ENCODE assay signal across 13 cellular contexts in the genomic region with DNA sequence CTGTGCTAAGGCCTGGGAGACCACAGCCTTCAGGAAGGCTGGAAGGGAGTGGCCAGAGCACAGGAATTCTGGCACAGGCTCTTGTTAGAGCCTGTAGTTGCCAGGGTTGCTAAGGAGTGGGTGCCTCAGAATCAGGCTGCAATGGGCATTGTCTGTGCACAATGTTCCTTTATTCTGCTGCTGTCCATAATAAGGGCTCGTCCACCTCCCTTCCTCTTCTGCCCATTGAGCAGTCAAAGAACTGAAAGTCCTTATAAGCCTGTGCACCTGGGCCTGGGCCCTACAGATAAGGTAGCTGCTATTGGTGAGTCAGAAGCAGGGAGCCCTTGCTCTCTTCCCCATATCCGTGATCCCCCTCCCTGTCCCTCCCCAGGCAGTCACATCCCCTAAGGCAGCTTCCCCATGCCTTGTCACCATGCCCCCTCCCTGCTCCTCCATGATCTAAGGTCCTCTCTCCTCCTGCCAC. TPM values are rescaled to one million over a fixed set of nuclear protein-coding genes. Genes with fewer than 3 reads are reported as not detected.
DNase-seq lines count a peak whose midpoint lies in the region; ATAC-seq and TF ChIP-seq lines count a peak whose summit lies in the region.
"Had no signal": no experiment of that assay in that cellular context is flagged by ENCODE, and none has a peak within 500 bp of the region (broad histone marks: within the 10 kb centered on the region; RNA-seq: fewer than 3 reads in every experiment).

No MANE protein-coding gene starts in this region.

- H3K27ac ChIP-seq in esophagus muscularis mucosa (replicated peaks in 1 of 4): peak overlapping the region in 3 of 4 donors; percentile 22 to 51 (median 31)
- H3K27ac ChIP-seq: hepatocyte had no signal

- H3K9me3 ChIP-seq in esophagus muscularis mucosa: no peaks in the 10 kb centered on the region

- no peaks in the 10 kb centered on the region for H3K27me3 ChIP-seq in esophagus muscularis mucosa
- H3K27me3 ChIP-seq: hepatocyte had no signal

- ATAC-seq in GM21390 (IDR thresholded peaks at IDR 0.05; ENCODE audit: unreplicated experiment): no peak
- ATAC-seq in HG02588 (IDR thresholded peaks at IDR 0.05; ENCODE audit: unreplicated experiment): no peak

- WGBS in esophagus muscularis mucosa: 55% methylated on average over 2 of the region's 2 CpGs

- no peak for TF ChIP-seq CTCF in esophagus muscularis mucosa (IDR thresholded peaks at IDR 0.05)

- no peaks in the 10 kb centered on the region for H3K36me3 ChIP-seq in esophagus muscularis mucosa

- DNase-seq in AG20443 (ENCODE audit: low spot score) (peak; percentile 63), SW480 (ENCODE audit: low spot score) (peak; percentile 10), esophagus muscularis mucosa (ENCODE audit: extremely low spot score) (no peak), middle frontal gyrus (ENCODE audit: extremely low spot score, low spot score) (peak; percentile 32), iPS-NIHi11 (ENCODE audit: low spot score) (no peak)
- no peak for DNase-seq in stimulated activated naive CD4-positive, alpha-beta T cell (lab: John Stamatoyannopoulos, UW)
- DNase-seq: activated gamma-delta T cell, NCI-H1092 treated with DMSO at 0.1 percent for 48 hours, NCI-H526 had no signal

- no peak overlapping the region for H3K4me3 ChIP-seq in esophagus muscularis mucosa
- H3K4me3 ChIP-seq: hepatocyte, skin epidermis had no signal

- no peak for TF ChIP-seq POLR2A in esophagus muscularis mucosa (IDR thresholded peaks at IDR 0.05; ENCODE audit: low read depth)

- intact Hi-C loops in esophagus muscularis mucosa (cut with DNase I): no loop called here

- no peak for TF ChIP-seq EP300 in esophagus muscularis mucosa (IDR thresholded peaks at IDR 0.05)

- peaks cover 0 to 14% (median 10%) of the 10 kb centered on the region in 4 donors for H3K4me1 ChIP-seq in esophagus muscularis mucosa

RNA-seq across cellular contexts. Expression of gene CNGB1, which starts 5.4 kb away (rescaled TPM):
- under 1 TPM; under 0.01 to 0.97 (median 0.31) TPM for total RNA-seq in esophagus muscularis mucosa
- total RNA-seq: hepatocyte had no signal

RNA-seq across cellular contexts. Expression of gene ZNF319, which starts 24.1 kb away (rescaled TPM):
- total RNA-seq in esophagus muscularis mucosa: 10 to 100 TPM in 2 of 4 donors, 1 to 10 TPM in 2; 7.1 to 20.9 (median 12.8) TPM

RNA-seq across cellular contexts. Expression of gene USB1, which starts 24.8 kb away (rescaled TPM):
- total RNA-seq in esophagus muscularis mucosa: 10 to 100 TPM; 31.5 to 51.1 (median 33.3) TPM

RNA-seq across cellular contexts. Expression of gene MMP15, which starts 49.2 kb away (rescaled TPM):
- 10 to 100 TPM in 2 of 4 donors, 1 to 10 TPM in 2; 3.8 to 16.3 (median 8.7) TPM for total RNA-seq in esophagus muscularis mucosa

Comparison
In these comparisons a context has a peak if more than half of its experiments do, and no peak if none do; other contexts are left out.
1. DNase-seq: peak in AG20443 (single experiment), SW480 (single experiment) and middle frontal gyrus (single experiment); none in esophagus muscularis mucosa (single experiment), stimulated activated naive CD4-positive, alpha-beta T cell (0 of 6) and iPS-NIHi11 (single experiment).